Comparison of ENCODE assay signal across 31 cellular contexts in the genomic region with DNA sequence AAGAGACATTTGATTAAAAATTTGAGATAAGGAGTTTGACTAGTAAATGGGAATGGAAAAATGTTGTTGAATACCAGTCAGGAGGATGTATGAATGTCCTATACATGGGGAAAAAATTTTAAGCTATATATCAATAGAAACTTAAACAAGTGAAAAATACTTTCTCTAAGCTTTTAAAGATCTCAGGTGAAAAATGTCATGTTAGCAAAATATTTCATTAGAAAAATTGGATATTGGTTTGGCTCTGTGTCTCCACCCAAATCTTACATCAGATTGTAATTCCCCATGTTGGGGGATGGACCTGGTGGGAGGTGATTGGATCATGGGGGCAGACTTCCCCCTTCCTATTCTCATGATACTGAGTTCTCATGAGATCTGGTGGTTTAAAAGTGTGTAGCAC.
"Had no signal": no experiment of that assay in that cellular context is flagged by ENCODE, and none has a peak within 500 bp of the region (broad histone marks: within the 10 kb centered on the region; RNA-seq: fewer than 3 reads in every experiment).

No MANE protein-coding gene starts in this region.

- H3K4me3 ChIP-seq: neural progenitor cell, ovary, psoas muscle, skin epidermis, smooth muscle cell, spleen, suprapubic skin, testis, tibial artery, transverse colon, upper lobe of right lung, uterus had no signal

- H3K79me2 ChIP-seq: parathyroid adenoma had no signal

- H3K36me3 Mint-ChIP-seq: neural progenitor cell; stimulated activated memory B cell treated with anti-CD40 and anti-IgM and Interleukin-4, amounts not matched to agents 10 μg/mL and 1 μg/mL and 100 μg/mL, for 72 hours; type B pancreatic cell had no signal

- H2AFZ ChIP-seq: neural progenitor cell, parathyroid adenoma had no signal

- H3K4me3 Mint-ChIP-seq: natural killer cell; nephron; neural progenitor cell; stimulated activated memory B cell treated with anti-CD40 and anti-IgM and Interleukin-4, amounts not matched to agents 10 μg/mL and 1 μg/mL and 100 μg/mL, for 72 hours; stimulated activated naive CD8-positive, alpha-beta T cell treated with anti-CD3 and anti-CD28 coated beads, Interleukin-15, amount 100 ng/mL, for 72 hours; type B pancreatic cell had no signal

- H3K4me1 Mint-ChIP-seq: natural killer cell; nephron; neural progenitor cell; stimulated activated memory B cell treated with anti-CD40 and anti-IgM and Interleukin-4, amounts not matched to agents 10 μg/mL and 1 μg/mL and 100 μg/mL, for 72 hours; stimulated activated naive CD8-positive, alpha-beta T cell treated with anti-CD3 and anti-CD28 coated beads, Interleukin-15, amount 100 ng/mL, for 72 hours had no signal

- H3K9me3 Mint-ChIP-seq: nephron; neural progenitor cell; stimulated activated memory B cell treated with anti-CD40 and anti-IgM and Interleukin-4, amounts not matched to agents 10 μg/mL and 1 μg/mL and 100 μg/mL, for 72 hours; type B pancreatic cell had no signal

- H3K9me3 ChIP-seq: ovary, psoas muscle, spleen, suprapubic skin, testis, tibial artery, transverse colon, upper lobe of right lung, uterus had no signal

- H3K4me2 ChIP-seq: neural progenitor cell, smooth muscle cell had no signal

- DNase-seq: natural killer cell; occipital lobe; ovary; posterior cingulate gyrus; psoas muscle; right cardiac atrium; spleen; stimulated activated CD4-positive, alpha-beta T cell treated with anti-CD3 and anti-CD28 coated beads, Interleukin-12 subunit alpha, Interleukin-12 subunit beta, amount 100 ng/mL, for 4 hours; stimulated activated CD4-positive, alpha-beta T cell treated with anti-CD3 and anti-CD28 coated beads, Interleukin-1b, Interleukin-23, amount 100 ng/mL, for 48 hours; stimulated activated CD4-positive, alpha-beta T cell treated with anti-CD3 and anti-CD28 coated beads, Interleukin-4, amount 100 ng/mL, for 1 hour; stimulated activated CD4-positive, alpha-beta T cell treated with anti-CD3 and anti-CD28 coated beads, Interleukin-4, amount 100 ng/mL, for 4 hours; stimulated activated CD8-positive, alpha-beta memory T cell treated with anti-CD3 and anti-CD28 coated beads, Interleukin-4, amount 100 ng/mL, for 48 hours; stimulated activated naive CD4-positive, alpha-beta T cell; stimulated activated naive CD8-positive, alpha-beta T cell treated with anti-CD3 and anti-CD28 coated beads, Interleukin-15, amount 100 ng/mL, for 72 hours; stimulated activated naive CD8-positive, alpha-beta T cell treated with anti-CD3 and anti-CD28 coated beads, Interleukin-15, Interleukin-2, amounts not matched to agents 100 U/mL and 50 U/mL, for 24 hours; substantia nigra; testis; tibial artery; transverse colon; upper lobe of right lung; uterus had no signal

- H3K9ac ChIP-seq: neural progenitor cell, parathyroid adenoma had no signal

- H3K4me1 ChIP-seq: neural progenitor cell, parathyroid adenoma, psoas muscle, spleen, suprapubic skin, testis, tibial artery, transverse colon, upper lobe of right lung, uterus had no signal

- H3K27ac ChIP-seq: neural progenitor cell, ovary, parathyroid adenoma, psoas muscle, skin epidermis, spleen, suprapubic skin, testis, tibial artery, transverse colon, upper lobe of right lung, uterus had no signal

- ATAC-seq: natural killer cell; psoas muscle; right cardiac atrium; sciatic nerve; stimulated activated memory B cell treated with anti-CD40 and anti-IgM and Interleukin-4, amounts not matched to agents 10 μg/mL and 1 μg/mL and 100 μg/mL, for 72 hours; stimulated activated naive CD8-positive, alpha-beta T cell treated with anti-CD3 and anti-CD28 coated beads, Interleukin-15, amount 100 ng/mL, for 72 hours; stimulated activated naive CD8-positive, alpha-beta T cell treated with anti-CD3 and anti-CD28 coated beads, Interleukin-15, Interleukin-2, amounts not matched to agents 100 U/mL and 50 U/mL, for 24 hours; upper lobe of right lung had no signal

- H3K27ac Mint-ChIP-seq: natural killer cell; nephron; neural progenitor cell; progenitor cell of endocrine pancreas; stimulated activated memory B cell treated with anti-CD40 and anti-IgM and Interleukin-4, amounts not matched to agents 10 μg/mL and 1 μg/mL and 100 μg/mL, for 72 hours; stimulated activated naive CD8-positive, alpha-beta T cell treated with anti-CD3 and anti-CD28 coated beads, Interleukin-15, amount 100 ng/mL, for 72 hours; type B pancreatic cell had no signal

- H3K27me3 Mint-ChIP-seq: progenitor cell of endocrine pancreas; stimulated activated memory B cell treated with anti-CD40 and anti-IgM and Interleukin-4, amounts not matched to agents 10 μg/mL and 1 μg/mL and 100 μg/mL, for 72 hours; stimulated activated naive CD8-positive, alpha-beta T cell treated with anti-CD3 and anti-CD28 coated beads, Interleukin-15, amount 100 ng/mL, for 72 hours; type B pancreatic cell had no signal

- H3K27me3 ChIP-seq: neural progenitor cell, ovary, spleen, suprapubic skin, testis, tibial artery, transverse colon, upper lobe of right lung, uterus had no signal

- H3K36me3 ChIP-seq: neural progenitor cell, ovary, spleen, suprapubic skin, tibial artery, transverse colon, upper lobe of right lung, uterus had no signal
